8 cellular contexts compared by ENCODE assay signal in the genomic region with DNA sequence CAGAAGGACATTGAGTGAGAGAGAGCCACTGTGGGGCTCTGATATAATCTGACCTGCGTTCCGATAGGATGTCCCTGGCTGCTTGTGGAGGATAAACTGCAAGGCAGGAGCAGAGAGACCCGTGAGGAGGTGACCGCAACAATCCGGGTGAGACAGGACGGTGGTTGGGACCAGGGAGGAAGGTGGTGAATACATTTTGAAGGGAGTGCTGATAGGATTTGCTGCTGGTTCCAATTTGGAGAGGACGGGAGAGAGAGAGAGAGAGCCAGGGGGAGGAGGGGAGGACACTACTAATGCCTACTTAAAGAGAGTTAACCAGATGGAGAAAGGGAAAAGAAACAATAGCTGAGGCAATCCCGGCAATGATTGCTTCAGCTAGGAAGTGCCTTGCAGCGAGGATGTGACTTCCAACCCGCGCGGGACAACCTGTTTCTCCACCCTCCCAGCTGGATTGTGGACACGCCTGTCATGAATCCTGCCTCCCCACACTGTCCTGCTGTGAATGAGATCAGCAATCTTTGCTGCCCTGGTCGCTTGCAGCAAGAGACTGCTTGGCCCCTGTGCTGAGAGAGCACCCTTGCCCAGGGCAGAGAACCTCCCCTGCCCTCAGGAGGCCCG.
DNase-seq lines count a peak whose midpoint lies in the region; ATAC-seq and TF ChIP-seq lines count a peak whose summit lies in the region.
"Had no signal": no experiment of that assay in that cellular context is flagged by ENCODE, and none has a peak within 500 bp of the region (broad histone marks: within the 10 kb centered on the region; RNA-seq: fewer than 3 reads in every experiment).

No MANE protein-coding gene starts in this region.

- peak overlapping the region; percentile 92 for H3K27ac Mint-ChIP-seq in osteocyte (ENCODE audit: unreplicated experiment)
- H3K27ac Mint-ChIP-seq in natural killer cell treated with Interleukin-12 subunit alpha and Interleukin-12 subunit beta and Interleukin-15 and Interleukin-18, amount 100 ng/mL, for 72 hours: no peak overlapping the region
- H3K27ac Mint-ChIP-seq: stimulated activated effector memory CD8-positive, alpha-beta T cell treated with anti-CD3 and anti-CD28 coated beads, Interleukin-12 subunit alpha, Interleukin-12 subunit beta, amount 100 ng/mL, for 72 hours had no signal

- H3K27ac ChIP-seq in tibial artery: no peak overlapping the region

- no peaks in the 10 kb centered on the region for H3K36me3 Mint-ChIP-seq in osteocyte (ENCODE audit: unreplicated experiment)
- no peaks in the 10 kb centered on the region for H3K36me3 Mint-ChIP-seq in natural killer cell treated with Interleukin-12 subunit alpha and Interleukin-12 subunit beta and Interleukin-15 and Interleukin-18, amount 100 ng/mL, for 72 hours
- H3K36me3 Mint-ChIP-seq: stimulated activated effector memory CD8-positive, alpha-beta T cell treated with anti-CD3 and anti-CD28 coated beads, Interleukin-12 subunit alpha, Interleukin-12 subunit beta, amount 100 ng/mL, for 72 hours had no signal

- no peak overlapping the region for H3K4me3 ChIP-seq in epithelial cell of esophagus (ENCODE audit: low read length)
- no peak overlapping the region for H3K4me3 ChIP-seq in tibial artery

- no peaks in the 10 kb centered on the region for H3K4me1 ChIP-seq in tibial artery

- ATAC-seq in natural killer cell treated with Interleukin-12 subunit alpha and Interleukin-12 subunit beta and Interleukin-15 and Interleukin-18, amount 100 ng/mL, for 72 hours: no peak
- ATAC-seq: stimulated activated effector memory CD8-positive, alpha-beta T cell treated with anti-CD3 and anti-CD28 coated beads, Interleukin-12 subunit alpha, Interleukin-12 subunit beta, amount 100 ng/mL, for 72 hours had no signal

- H3K4me3 Mint-ChIP-seq in osteocyte (ENCODE audit: unreplicated experiment): peak overlapping the region; percentile 66
- no peak overlapping the region for H3K4me3 Mint-ChIP-seq in natural killer cell treated with Interleukin-12 subunit alpha and Interleukin-12 subunit beta and Interleukin-15 and Interleukin-18, amount 100 ng/mL, for 72 hours
- H3K4me3 Mint-ChIP-seq: stimulated activated effector memory CD8-positive, alpha-beta T cell treated with anti-CD3 and anti-CD28 coated beads, Interleukin-12 subunit alpha, Interleukin-12 subunit beta, amount 100 ng/mL, for 72 hours had no signal

- intact Hi-C loops in tibial artery (cut with DNase I; ENCODE audit: low total_unique reads): no loop called here

- H3K9me3 ChIP-seq in tibial artery: peaks cover 0 to 3% (median 0%) of the 10 kb centered on the region in 3 donors

- H3K36me3 ChIP-seq in tibial artery: no peaks in the 10 kb centered on the region

- peak; percentile 42 for DNase-seq in GM04504 (ENCODE audit: low read depth)
- peak; percentile 83 for DNase-seq in NCI-H82 treated with DMSO at 0.1 percent for 48 hours (lab: John Stamatoyannopoulos, UW; ENCODE audit: unreplicated experiment)
- DNase-seq in epithelial cell of esophagus (ENCODE audit: low read depth): peak; percentile 90
- DNase-seq in osteocyte (ENCODE audit: extremely low spot score, unreplicated experiment): peak; percentile 86
- no peak for DNase-seq in natural killer cell treated with Interleukin-12 subunit alpha and Interleukin-12 subunit beta and Interleukin-15 and Interleukin-18, amount 100 ng/mL, for 72 hours (ENCODE audit: low spot score)
- DNase-seq in NCI-H510A (lab: John Stamatoyannopoulos, UW): no peak
- no peak for DNase-seq in tibial artery

- H3K4me1 Mint-ChIP-seq in osteocyte (ENCODE audit: unreplicated experiment): peaks cover 16% of the 10 kb centered on the region
- peaks cover 17 to 18% of the 10 kb centered on the region in 2 donors for H3K4me1 Mint-ChIP-seq in natural killer cell treated with Interleukin-12 subunit alpha and Interleukin-12 subunit beta and Interleukin-15 and Interleukin-18, amount 100 ng/mL, for 72 hours (ENCODE audit: low read depth in 2 of 2)

- H3K27me3 ChIP-seq in tibial artery: peaks cover 0 to 30% of the 10 kb centered on the region in 2 donors

- peaks cover 3% of the 10 kb centered on the region for H3K9me3 Mint-ChIP-seq in osteocyte (ENCODE audit: unreplicated experiment)
- no peaks in the 10 kb centered on the region for H3K9me3 Mint-ChIP-seq in natural killer cell treated with Interleukin-12 subunit alpha and Interleukin-12 subunit beta and Interleukin-15 and Interleukin-18, amount 100 ng/mL, for 72 hours
- H3K9me3 Mint-ChIP-seq: stimulated activated effector memory CD8-positive, alpha-beta T cell treated with anti-CD3 and anti-CD28 coated beads, Interleukin-12 subunit alpha, Interleukin-12 subunit beta, amount 100 ng/mL, for 72 hours had no signal

- TF ChIP-seq CTCF in epithelial cell of esophagus (IDR thresholded peaks at IDR 0.05; ENCODE audit: insufficient read depth, low read depth, low read length, missing control alignments) (no peak), osteocyte (IDR thresholded peaks at IDR 0.05) (no peak), tibial artery (IDR thresholded peaks at IDR 0.05) (no peak)

- peaks cover 23% of the 10 kb centered on the region for H3K27me3 Mint-ChIP-seq in osteocyte (ENCODE audit: unreplicated experiment)
- H3K27me3 Mint-ChIP-seq in natural killer cell treated with Interleukin-12 subunit alpha and Interleukin-12 subunit beta and Interleukin-15 and Interleukin-18, amount 100 ng/mL, for 72 hours: peaks cover 36 to 44% of the 10 kb centered on the region in 2 donors

Comparison
In these comparisons a context has a peak if more than half of its experiments do, and no peak if none do; other contexts are left out.
1. DNase-seq: peak in GM04504 (single experiment), NCI-H82 treated with DMSO at 0.1 percent for 48 hours (single experiment), epithelial cell of esophagus (single experiment) and osteocyte (single experiment); none in natural killer cell treated with Interleukin-12 subunit alpha and Interleukin-12 subunit beta and Interleukin-15 and Interleukin-18, amount 100 ng/mL, for 72 hours (single experiment), NCI-H510A (single experiment) and tibial artery (0 of 2).